Comparison of ENCODE assay signal across 24 cellular contexts in genomic region chr2:11703700-11704099, GRCh38. TPM values are rescaled to one million over a fixed set of nuclear protein-coding genes. Genes with fewer than 3 reads are reported as not detected.
DNase-seq lines count a peak whose midpoint lies in the region; ATAC-seq and TF ChIP-seq lines count a peak whose summit lies in the region.
"Had no signal": no experiment of that assay in that cellular context is flagged by ENCODE, and none has a peak within 500 bp of the region (broad histone marks: within the 10 kb centered on the region; RNA-seq: fewer than 3 reads in every experiment).

No MANE protein-coding gene starts in this region.

- H3K4me2 ChIP-seq in neural progenitor cell, result no peak overlapping the region
- H3K4me2 ChIP-seq: KMS-11 had no signal

- H3K9me3 ChIP-seq in MG63 (peaks cover 28% of the 10 kb centered on the region), neural progenitor cell (ENCODE audit: low read depth) (no peaks in the 10 kb centered on the region)
- H3K9me3 ChIP-seq: colonic mucosa, gastrocnemius medialis, left lung, mucosa of descending colon, right atrium auricular region had no signal

- H3K4me1 ChIP-seq in neural progenitor cell, result no peaks in the 10 kb centered on the region
- H3K4me1 ChIP-seq: colonic mucosa had no signal

- H3K79me2 ChIP-seq in neural progenitor cell (ENCODE audit: low read depth), result no peaks in the 10 kb centered on the region

- no peaks in the 10 kb centered on the region for H4K20me1 ChIP-seq in neural progenitor cell (ENCODE audit: low read depth)

- H3K4me1 Mint-ChIP-seq in chondrocyte (ENCODE audit: low read depth) (peaks cover under 1% of the 10 kb centered on the region), neural progenitor cell (no peaks in the 10 kb centered on the region)
- no peaks in the 10 kb centered on the region for H3K4me1 Mint-ChIP-seq in activated CD4-positive, alpha-beta memory T cell treated with anti-CD3 and anti-CD28 coated beads, Interleukin-2, amount 10 ng/mL, durations not matched to agents 7 days and 5 days
- H3K4me1 Mint-ChIP-seq: CD8-positive, alpha-beta memory T cell had no signal

- no peak for TF ChIP-seq CTCF in chondrocyte (IDR thresholded peaks at IDR 0.05)
- TF ChIP-seq CTCF in neural progenitor cell (IDR thresholded peaks at IDR 0.05), result no peak

- H3K36me3 ChIP-seq in MG63 (no peaks in the 10 kb centered on the region), neural progenitor cell (no peaks in the 10 kb centered on the region)
- H3K36me3 ChIP-seq: colonic mucosa, gastrocnemius medialis, left lung, right atrium auricular region had no signal

- POLR2A ChIA-PET in activated CD4-positive, alpha-beta memory T cell treated with anti-CD3 and anti-CD28 coated beads, Interleukin-2, amount 10 ng/mL, durations not matched to agents 7 days and 5 days (lab: Charles Lee), result no interaction called here

- peaks cover 5% of the 10 kb centered on the region for H3K36me3 Mint-ChIP-seq in chondrocyte (ENCODE audit: low read depth)
- no peaks in the 10 kb centered on the region for H3K36me3 Mint-ChIP-seq in activated CD4-positive, alpha-beta memory T cell treated with anti-CD3 and anti-CD28 coated beads, Interleukin-2, amount 10 ng/mL, durations not matched to agents 7 days and 5 days (ENCODE audit: low read depth)
- peaks cover 3% of the 10 kb centered on the region for H3K36me3 Mint-ChIP-seq in neural progenitor cell
- H3K36me3 Mint-ChIP-seq: CD8-positive, alpha-beta memory T cell had no signal

- H3K4me3 ChIP-seq in MG63 (no peak overlapping the region), neural progenitor cell (no peak overlapping the region)
- H3K4me3 ChIP-seq: colonic mucosa, gastrocnemius medialis, left lung, mucosa of descending colon, right atrium auricular region had no signal

- CTCF ChIA-PET in activated CD4-positive, alpha-beta memory T cell treated with anti-CD3 and anti-CD28 coated beads, Interleukin-2, amount 10 ng/mL, durations not matched to agents 7 days and 5 days (lab: Charles Lee), result interaction anchor here (0.9 to 1.3 kb wide), 2 partner anchors 11 to 76 kb away, joined by 4 to 5 read pairs; no protein-coding TSS in a partner anchor

- H3K9ac ChIP-seq in neural progenitor cell, result no peak overlapping the region
- H3K9ac ChIP-seq: KMS-11 had no signal

- peaks cover 11% of the 10 kb centered on the region for H3K9me3 Mint-ChIP-seq in chondrocyte (ENCODE audit: low read depth)
- peaks cover 3% of the 10 kb centered on the region for H3K9me3 Mint-ChIP-seq in activated CD4-positive, alpha-beta memory T cell treated with anti-CD3 and anti-CD28 coated beads, Interleukin-2, amount 10 ng/mL, durations not matched to agents 7 days and 5 days
- H3K9me3 Mint-ChIP-seq in neural progenitor cell, result peaks cover 7% of the 10 kb centered on the region
- H3K9me3 Mint-ChIP-seq: CD8-positive, alpha-beta memory T cell had no signal

- H3K27ac ChIP-seq in neural progenitor cell, result no peak overlapping the region
- H3K27ac ChIP-seq: colonic mucosa, KMS-11, left lung, right atrium auricular region had no signal

- H3K27me3 Mint-ChIP-seq in chondrocyte (ENCODE audit: low read depth) (no peaks in the 10 kb centered on the region), neural progenitor cell (ENCODE audit: insufficient read depth, low read depth) (peaks cover 13% of the 10 kb centered on the region)
- no peaks in the 10 kb centered on the region for H3K27me3 Mint-ChIP-seq in activated CD4-positive, alpha-beta memory T cell treated with anti-CD3 and anti-CD28 coated beads, Interleukin-2, amount 10 ng/mL, durations not matched to agents 7 days and 5 days
- H3K27me3 Mint-ChIP-seq: CD8-positive, alpha-beta memory T cell had no signal

- H3K27ac Mint-ChIP-seq in chondrocyte (ENCODE audit: unreplicated experiment) (peak overlapping the region; percentile 55), neural progenitor cell (no peak overlapping the region)
- no peak overlapping the region for H3K27ac Mint-ChIP-seq in activated CD4-positive, alpha-beta memory T cell treated with anti-CD3 and anti-CD28 coated beads, Interleukin-2, amount 10 ng/mL, durations not matched to agents 7 days and 5 days
- H3K27ac Mint-ChIP-seq: CD8-positive, alpha-beta memory T cell had no signal

- no peaks in the 10 kb centered on the region for H3F3A ChIP-seq in neural progenitor cell (ENCODE audit: low read depth)

- H2AFZ ChIP-seq in neural progenitor cell (replicated peaks), result no peak overlapping the region

- H3K27me3 ChIP-seq in MG63 (no peaks in the 10 kb centered on the region), neural progenitor cell (no peaks in the 10 kb centered on the region)
- H3K27me3 ChIP-seq: colonic mucosa, gastrocnemius medialis, left lung, right atrium auricular region had no signal

- no peak overlapping the region for H3K4me3 Mint-ChIP-seq in chondrocyte (ENCODE audit: unreplicated experiment)
- no peak overlapping the region for H3K4me3 Mint-ChIP-seq in activated CD4-positive, alpha-beta memory T cell treated with anti-CD3 and anti-CD28 coated beads, Interleukin-2, amount 10 ng/mL, durations not matched to agents 7 days and 5 days
- H3K4me3 Mint-ChIP-seq in neural progenitor cell, result no peak overlapping the region
- H3K4me3 Mint-ChIP-seq: CD8-positive, alpha-beta memory T cell had no signal

- ATAC-seq in GM18858 (IDR thresholded peaks at IDR 0.05; ENCODE audit: unreplicated experiment), result no peak
- ATAC-seq: gastrocnemius medialis, left lung, mucosa of descending colon had no signal

- DNase-seq in AG20443 (ENCODE audit: low spot score) (peak; percentile 47), MG63 (peak; percentile 87), chondrocyte (ENCODE audit: low spot score) (no peak), kidney tubule cell (ENCODE audit: low spot score) (peak; percentile 86), NCI-H2171 treated with DMSO at 0.1 percent for 48 hours (lab: John Stamatoyannopoulos, UW) (no peak), neural progenitor cell (ENCODE audit: low spot score) (no peak)
- no peak for DNase-seq in activated CD4-positive, alpha-beta memory T cell treated with anti-CD3 and anti-CD28 coated beads, Interleukin-2, amount 10 ng/mL, durations not matched to agents 7 days and 5 days
- DNase-seq: activated CD4-positive, alpha-beta T cell treated with anti-CD3 and anti-CD28 coated beads for 48 hours; activated CD8-positive, alpha-beta memory T cell treated with anti-CD3 and anti-CD28 coated beads, Interleukin-2, amount 50 U/mL, for 48 hours; activated naive CD4-positive, alpha-beta T cell; anterior cingulate cortex; CD8-positive, alpha-beta memory T cell; colonic mucosa; gastrocnemius medialis; left lung; mucosa of descending colon; NCI-H1092; NCI-H2081; NCI-H510A; NK-92 treated with Interleukin-12 subunit alpha and Interleukin-12 subunit beta, amount 100 ng/mL, for 24 hours; nucleus accumbens had no signal

RNA-seq across cellular contexts. Expression of gene NTSR2, which starts 33.7 kb away (rescaled TPM):
- not detected in 2 replicates for total RNA-seq in MG63 (2014; rRNA removed; shearing (Covaris generic); ENCODE audit: low replicate concordance)
- not detected in 3 replicates for total RNA-seq in chondrocyte
- not detected for total RNA-seq in activated CD4-positive, alpha-beta memory T cell treated with anti-CD3 and anti-CD28 coated beads, Interleukin-2, amount 10 ng/mL, durations not matched to agents 7 days and 5 days
- not detected in 2 replicates for total RNA-seq in neural progenitor cell (ENCODE audit: low replicate concordance)
- total RNA-seq: CD8-positive, alpha-beta memory T cell; colonic mucosa; left lung; mucosa of descending colon; right atrium auricular region had no signal

RNA-seq across cellular contexts. Expression of gene LPIN1, which starts 42.7 kb away (rescaled TPM):
- 139 and 207 TPM in 2 replicates for total RNA-seq in MG63 (2014; rRNA removed; shearing (Covaris generic); ENCODE audit: low replicate concordance)
- 16.2 to 20.5 TPM (median 17.5 TPM) in 3 replicates for total RNA-seq in chondrocyte
- total RNA-seq in activated CD4-positive, alpha-beta memory T cell treated with anti-CD3 and anti-CD28 coated beads, Interleukin-2, amount 10 ng/mL, durations not matched to agents 7 days and 5 days, result 10 to 100 TPM; 54.0 to 57.8 TPM
- total RNA-seq in neural progenitor cell (ENCODE audit: low replicate concordance), result 18.0 and 22.9 TPM in 2 replicates

Comparison
In these comparisons a context has a peak if more than half of its experiments do, and no peak if none do; other contexts are left out.
1. DNase-seq: peak in AG20443 (single experiment), MG63 (single experiment) and kidney tubule cell (single experiment); none in chondrocyte (single experiment), activated CD4-positive, alpha-beta memory T cell treated with anti-CD3 and anti-CD28 coated beads, Interleukin-2, amount 10 ng/mL, durations not matched to agents 7 days and 5 days (single experiment), NCI-H2171 treated with DMSO at 0.1 percent for 48 hours (single experiment) and neural progenitor cell (single experiment).